ENCODE assay signal across 8 cellular contexts in the genomic region with DNA sequence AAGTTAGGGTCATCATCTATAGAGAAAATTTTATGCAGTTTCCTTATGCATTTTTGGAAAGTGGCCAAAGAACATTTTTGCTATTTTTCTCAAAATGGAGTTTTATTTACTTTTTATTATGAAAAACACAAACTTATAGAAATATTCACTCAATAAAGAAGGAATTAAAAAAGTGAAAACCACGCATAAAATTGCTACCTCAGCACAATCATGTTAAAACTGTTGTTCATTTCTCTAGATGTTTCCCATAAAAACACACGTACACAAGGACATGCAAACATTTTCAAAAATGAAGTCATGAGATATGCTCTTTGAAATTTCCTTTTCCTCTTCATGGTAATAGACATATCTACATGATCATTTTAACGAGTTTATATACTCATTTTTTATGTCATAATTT.
"Had no signal": no experiment of that assay in that cellular context is flagged by ENCODE, and none has a peak within 500 bp of the region (broad histone marks: within the 10 kb centered on the region; RNA-seq: fewer than 3 reads in every experiment).

No MANE protein-coding gene starts in this region.

- H3K27ac ChIP-seq: GM23248, KMS-11 had no signal

- DNase-seq: GM23248, GOT3, H9, HCEC 1CT, KBM-7 had no signal

- H3K4me3 ChIP-seq: GM23248 had no signal

- H3K9ac ChIP-seq: GM23248, KMS-11 had no signal

- H2AFZ ChIP-seq: GM23248 had no signal

- H3K4me2 ChIP-seq: KMS-11 had no signal

- FAIRE-seq: H54, HTR-8/SVneo had no signal
